ENCODE assay signal across 1 cellular context in the genomic region with DNA sequence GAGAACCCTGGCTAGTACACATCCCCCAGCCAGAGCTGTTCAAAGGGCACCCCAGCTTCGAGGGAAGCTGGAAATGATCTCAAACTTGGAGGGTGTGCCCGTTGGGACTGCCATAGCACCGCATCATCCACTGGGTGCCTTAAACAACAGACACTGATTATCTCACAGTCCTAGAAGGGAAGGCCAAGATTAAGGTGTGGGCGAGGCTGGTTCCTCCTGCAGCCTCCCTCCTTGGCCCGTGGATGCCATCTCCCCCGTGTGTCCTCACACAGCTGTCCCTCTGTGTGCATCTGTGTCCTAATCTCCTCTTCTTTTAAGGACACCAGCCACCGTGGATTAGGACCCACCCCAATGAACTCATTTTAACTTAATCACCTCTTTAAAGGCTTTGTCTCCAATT.
TF ChIP-seq lines count a peak whose summit lies in the region.

No MANE protein-coding gene starts in this region.

TF ChIP-seq in K562, 482 proteins besides CTCF, POLR2A, EP300 and RAD21:
- TF ChIP-seq MAFG (tag; conservative IDR thresholded peaks at IDR 0.05) (no peak), FOXK2 (conservative IDR thresholded peaks at IDR 0.05 in 1 of 2, IDR thresholded peaks at IDR 0.05 in 1 of 2; ENCODE audit: low read depth in 2 of 2) (no peak), L3MBTL2 (IDR thresholded peaks at IDR 0.05) (no peak), AFF1 (IDR thresholded peaks at IDR 0.05; ENCODE audit: low read depth in 1 of 2, partially characterized antibody in 2 of 2) (no peak), RUNX1 (IDR thresholded peaks at IDR 0.05; ENCODE audit: low read depth) (no peak), CEBPG (CRISPR knock-in tag; IDR thresholded peaks at IDR 0.05) (no peak), CEBPG (tag; conservative IDR thresholded peaks at IDR 0.05 in 1 of 2, IDR thresholded peaks at IDR 0.05 in 1 of 2) (no peak), NCOA4 (IDR thresholded peaks at IDR 0.05; ENCODE audit: partially characterized antibody) (no peak), KAT2B (IDR thresholded peaks at IDR 0.05; ENCODE audit: low read depth, low read length) (no peak), ARID4B (CRISPR knock-in tag; IDR thresholded peaks at IDR 0.05) (no peak), FOXM1 (IDR thresholded peaks at IDR 0.05; ENCODE audit: low read depth) (no peak), FOXM1 (CRISPR knock-in tag; IDR thresholded peaks at IDR 0.05; ENCODE audit: low read depth) (no peak), ZNF121 (CRISPR knock-in tag; conservative IDR thresholded peaks at IDR 0.05) (no peak), ZNF445 (CRISPR knock-in tag; IDR thresholded peaks at IDR 0.05; ENCODE audit: low read depth) (no peak), MTA3 (IDR thresholded peaks at IDR 0.05; ENCODE audit: borderline replicate concordance) (no peak)
- TF ChIP-seq, protein P1, sequence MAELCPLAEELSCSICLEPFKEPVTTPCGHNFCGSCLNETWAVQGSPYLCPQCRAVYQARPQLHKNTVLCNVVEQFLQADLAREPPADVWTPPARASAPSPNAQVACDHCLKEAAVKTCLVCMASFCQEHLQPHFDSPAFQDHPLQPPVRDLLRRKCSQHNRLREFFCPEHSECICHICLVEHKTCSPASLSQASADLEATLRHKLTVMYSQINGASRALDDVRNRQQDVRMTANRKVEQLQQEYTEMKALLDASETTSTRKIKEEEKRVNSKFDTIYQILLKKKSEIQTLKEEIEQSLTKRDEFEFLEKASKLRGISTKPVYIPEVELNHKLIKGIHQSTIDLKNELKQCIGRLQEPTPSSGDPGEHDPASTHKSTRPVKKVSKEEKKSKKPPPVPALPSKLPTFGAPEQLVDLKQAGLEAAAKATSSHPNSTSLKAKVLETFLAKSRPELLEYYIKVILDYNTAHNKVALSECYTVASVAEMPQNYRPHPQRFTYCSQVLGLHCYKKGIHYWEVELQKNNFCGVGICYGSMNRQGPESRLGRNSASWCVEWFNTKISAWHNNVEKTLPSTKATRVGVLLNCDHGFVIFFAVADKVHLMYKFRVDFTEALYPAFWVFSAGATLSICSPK (IDR thresholded peaks at IDR 0.05; ENCODE audit: borderline replicate concordance), result no peak
- TF ChIP-seq, protein P2, sequence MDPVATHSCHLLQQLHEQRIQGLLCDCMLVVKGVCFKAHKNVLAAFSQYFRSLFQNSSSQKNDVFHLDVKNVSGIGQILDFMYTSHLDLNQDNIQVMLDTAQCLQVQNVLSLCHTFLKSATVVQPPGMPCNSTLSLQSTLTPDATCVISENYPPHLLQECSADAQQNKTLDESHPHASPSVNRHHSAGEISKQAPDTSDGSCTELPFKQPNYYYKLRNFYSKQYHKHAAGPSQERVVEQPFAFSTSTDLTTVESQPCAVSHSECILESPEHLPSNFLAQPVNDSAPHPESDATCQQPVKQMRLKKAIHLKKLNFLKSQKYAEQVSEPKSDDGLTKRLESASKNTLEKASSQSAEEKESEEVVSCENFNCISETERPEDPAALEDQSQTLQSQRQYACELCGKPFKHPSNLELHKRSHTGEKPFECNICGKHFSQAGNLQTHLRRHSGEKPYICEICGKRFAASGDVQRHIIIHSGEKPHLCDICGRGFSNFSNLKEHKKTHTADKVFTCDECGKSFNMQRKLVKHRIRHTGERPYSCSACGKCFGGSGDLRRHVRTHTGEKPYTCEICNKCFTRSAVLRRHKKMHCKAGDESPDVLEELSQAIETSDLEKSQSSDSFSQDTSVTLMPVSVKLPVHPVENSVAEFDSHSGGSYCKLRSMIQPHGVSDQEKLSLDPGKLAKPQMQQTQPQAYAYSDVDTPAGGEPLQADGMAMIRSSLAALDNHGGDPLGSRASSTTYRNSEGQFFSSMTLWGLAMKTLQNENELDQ (CRISPR knock-in tag; IDR thresholded peaks at IDR 0.05; ENCODE audit: borderline replicate concordance), result no peak
- TF ChIP-seq, protein P3, sequence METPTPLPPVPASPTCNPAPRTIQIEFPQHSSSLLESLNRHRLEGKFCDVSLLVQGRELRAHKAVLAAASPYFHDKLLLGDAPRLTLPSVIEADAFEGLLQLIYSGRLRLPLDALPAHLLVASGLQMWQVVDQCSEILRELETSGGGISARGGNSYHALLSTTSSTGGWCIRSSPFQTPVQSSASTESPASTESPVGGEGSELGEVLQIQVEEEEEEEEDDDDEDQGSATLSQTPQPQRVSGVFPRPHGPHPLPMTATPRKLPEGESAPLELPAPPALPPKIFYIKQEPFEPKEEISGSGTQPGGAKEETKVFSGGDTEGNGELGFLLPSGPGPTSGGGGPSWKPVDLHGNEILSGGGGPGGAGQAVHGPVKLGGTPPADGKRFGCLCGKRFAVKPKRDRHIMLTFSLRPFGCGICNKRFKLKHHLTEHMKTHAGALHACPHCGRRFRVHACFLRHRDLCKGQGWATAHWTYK (CRISPR knock-in tag; IDR thresholded peaks at IDR 0.05), result no peak
- TF ChIP-seq, protein P4, sequence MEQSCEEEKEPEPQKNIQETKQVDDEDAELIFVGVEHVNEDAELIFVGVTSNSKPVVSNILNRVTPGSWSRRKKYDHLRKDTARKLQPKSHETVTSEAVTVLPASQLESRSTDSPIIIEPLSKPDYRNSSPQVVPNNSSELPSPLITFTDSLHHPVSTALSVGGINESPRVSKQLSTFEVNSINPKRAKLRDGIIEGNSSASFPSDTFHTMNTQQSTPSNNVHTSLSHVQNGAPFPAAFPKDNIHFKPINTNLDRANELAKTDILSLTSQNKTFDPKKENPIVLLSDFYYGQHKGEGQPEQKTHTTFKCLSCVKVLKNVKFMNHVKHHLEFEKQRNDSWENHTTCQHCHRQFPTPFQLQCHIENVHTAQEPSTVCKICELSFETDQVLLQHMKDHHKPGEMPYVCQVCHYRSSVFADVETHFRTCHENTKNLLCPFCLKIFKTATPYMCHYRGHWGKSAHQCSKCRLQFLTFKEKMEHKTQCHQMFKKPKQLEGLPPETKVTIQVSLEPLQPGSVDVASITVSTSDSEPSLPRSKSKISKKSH (CRISPR knock-in tag; IDR thresholded peaks at IDR 0.05), result no peak
